ENCODE assay signal across 1 cellular context in genomic region chr13:30746816-30747215, GRCh38.
TF ChIP-seq lines count a peak whose summit lies in the region.

No MANE protein-coding gene starts in this region.

TF ChIP-seq in SK-N-SH, 30 proteins besides CTCF, POLR2A, EP300 and RAD21 (continued from another document):
- TF ChIP-seq PBX3 (IDR thresholded peaks at IDR 0.05): no peak
- TF ChIP-seq YY1 (IDR thresholded peaks at IDR 0.05; ENCODE audit: low read depth): no peak
- TF ChIP-seq ZBTB33 (IDR thresholded peaks at IDR 0.05; ENCODE audit: borderline replicate concordance, low read depth): no peak
- TF ChIP-seq MAX (IDR thresholded peaks at IDR 0.05; ENCODE audit: low read depth): no peak
- TF ChIP-seq FOSL2 (IDR thresholded peaks at IDR 0.05; ENCODE audit: borderline replicate concordance, low read depth): no peak
- no peak for TF ChIP-seq CHD2 (IDR thresholded peaks at IDR 0.05; ENCODE audit: low read length, partially characterized antibody)
- no peak for TF ChIP-seq ELF1 (IDR thresholded peaks at IDR 0.05)
- TF ChIP-seq JUND (IDR thresholded peaks at IDR 0.05): no peak
- no peak for TF ChIP-seq GATA2 (CRISPR knock-in tag; IDR thresholded peaks at IDR 0.05)
- TF ChIP-seq TAF1 (IDR thresholded peaks at IDR 0.05; ENCODE audit: borderline replicate concordance, low read depth, low read length): no peak
- no peak for TF ChIP-seq RCOR1 (IDR thresholded peaks at IDR 0.05; ENCODE audit: low read length)
